Comparison of ENCODE assay signal across 9 cellular contexts in the genomic region with DNA sequence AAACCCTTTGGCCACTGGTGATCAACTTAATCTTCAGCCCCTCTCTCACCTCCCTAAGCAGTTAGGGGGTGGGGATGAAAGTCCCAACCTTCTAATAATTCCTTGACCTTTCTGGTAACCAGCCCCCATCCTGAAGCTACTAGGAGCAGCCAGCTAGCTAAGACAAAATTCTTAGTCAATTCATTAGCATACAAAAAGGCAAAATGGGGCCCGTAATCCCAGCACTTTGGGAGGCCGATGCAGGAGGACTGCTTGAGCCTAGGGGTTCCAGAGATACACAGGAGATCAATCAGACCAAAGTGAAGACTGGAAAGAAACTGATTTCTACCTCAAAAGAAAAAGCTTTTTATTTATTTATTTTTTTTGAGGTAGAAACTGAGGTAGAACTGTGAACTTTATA. TPM values are rescaled to one million over a fixed set of nuclear protein-coding genes. Genes with fewer than 3 reads are reported as not detected.
DNase-seq lines count a peak whose midpoint lies in the region; ATAC-seq, FAIRE-seq and TF ChIP-seq lines count a peak whose summit lies in the region.
"Had no signal": no experiment of that assay in that cellular context is flagged by ENCODE, and none has a peak within 500 bp of the region (broad histone marks: within the 10 kb centered on the region; RNA-seq: fewer than 3 reads in every experiment).

No MANE protein-coding gene starts in this region.

- H3K4me3 ChIP-seq in Loucy (ENCODE audit: low read length, poor library complexity, severe bottlenecking) = peak overlapping the region; percentile 93
- H3K4me3 ChIP-seq in H1 (ENCODE audit: extremely low read depth in 1 of 4, insufficient read depth in 2 of 4, low read depth in 3 of 4, low read length in 4 of 4) = peak overlapping the region in 3 of 4 experiments; percentile 7 to 82 (median 7); a peak in 3 of 8 replicates
- no peak overlapping the region for H3K4me3 ChIP-seq in kidney (ENCODE audit: low read length in 2 of 2)

- H3F3A ChIP-seq in Loucy (ENCODE audit: low read depth) = no peaks in the 10 kb centered on the region; the same call in 1 of the 2 replicates

- H3K27ac ChIP-seq in H1 (ENCODE audit: low read depth, low read length) (0 out of 2 replicates have a peak overlapping the region, but pooled peaks have one; percentile 26), kidney (ENCODE audit: low read depth in 2 of 2, low read length in 2 of 2) (no peak overlapping the region)

- no peak overlapping the region for H2BK15ac ChIP-seq in H1 (ENCODE audit: low read length)

- no peak overlapping the region for H2AK5ac ChIP-seq in H1 (ENCODE audit: low read depth, low read length)

- H3K36me3 Mint-ChIP-seq in neural crest cell (ENCODE audit: low read depth) = peaks cover 5% of the 10 kb centered on the region

- no peaks in the 10 kb centered on the region for H3K9me3 Mint-ChIP-seq in neural crest cell

- H2BK20ac ChIP-seq in H1 (ENCODE audit: low read length) = no peak overlapping the region

- no peak overlapping the region for H3K4ac ChIP-seq in H1 (replicated peaks; ENCODE audit: insufficient read length, low read depth, low read length)

- H3K79me2 ChIP-seq in Loucy (ENCODE audit: insufficient read depth, low read length) (peaks cover 74% of the 10 kb centered on the region), H1 (ENCODE audit: control insufficient read depth in 1 of 2, insufficient read depth in 2 of 2, low read length in 2 of 2) (peaks cover 9 to 71% of the 10 kb centered on the region in 2 experiments; a peak in 3 of 4 replicates)

- no peak overlapping the region for H3K27ac Mint-ChIP-seq in neural crest cell (ENCODE audit: unreplicated experiment)

- H3K9ac ChIP-seq in ES-I3 (ENCODE audit: low read depth, low read length) = peak overlapping the region; percentile 87; the same call in 1 of the 2 replicates
- peak overlapping the region; percentile 99 for H3K9ac ChIP-seq in Loucy (ENCODE audit: low read depth, low read length, poor library complexity, severe bottlenecking)
- H3K9ac ChIP-seq in H1 (replicated peaks in 1 of 4; ENCODE audit: extremely low read depth in 1 of 4, low read depth in 3 of 4, low read length in 3 of 4) = no peak overlapping the region
- no peak overlapping the region for H3K9ac ChIP-seq in kidney (ENCODE audit: low read length in 2 of 2)

- POLR2A ChIA-PET in H1 (lab: Charles Lee; ENCODE audit: partially characterized antibody) = interaction anchor here (1.1 to 1.8 kb wide), 4 partner anchors 11 to 34 kb away, joined by 4 to 7 read pairs (median 6); no protein-coding TSS in a partner anchor

- 37% methylated on average over 2 of the region's 2 CpGs; no CpG with 5 or more reads in 1 of the 2 experiments for WGBS in H1 (ENCODE audit: extremely low coverage in 1 of 2, insufficient coverage in 1 of 2, insufficient read length in 1 of 2, insufficient replicate concordance in 2 of 2, low coverage in 1 of 2, low lambda C conversion rate in 2 of 2, missing lambda C conversion rate in 1 of 2), 2 experiments

- no peak overlapping the region for H4K8ac ChIP-seq in H1 (ENCODE audit: extremely low read depth, insufficient read depth, low read length)

- H3K9me3 ChIP-seq in ES-I3 (ENCODE audit: control insufficient read depth, insufficient read depth, low read length) (no peaks in the 10 kb centered on the region), Loucy (ENCODE audit: insufficient read depth, low read depth, low read length) (no peaks in the 10 kb centered on the region), H1 (ENCODE audit: insufficient read depth in 2 of 2, low read depth in 1 of 2, low read length in 1 of 2) (no peaks in the 10 kb centered on the region), kidney (ENCODE audit: control insufficient read depth in 1 of 2, low read length in 2 of 2) (no peaks in the 10 kb centered on the region)

- ATAC-seq in GM19397 (IDR thresholded peaks at IDR 0.05; ENCODE audit: unreplicated experiment) = no peak

- H3K4me2 ChIP-seq in Loucy (ENCODE audit: low read depth, low read length, poor library complexity, severe bottlenecking) = peak overlapping the region; percentile 92
- peak overlapping the region; percentile 76 to 85; a peak in 3 of 4 replicates for H3K4me2 ChIP-seq in H1 (ENCODE audit: insufficient read depth in 1 of 2, low read depth in 2 of 2, low read length in 2 of 2)

- CTCF ChIA-PET in H1 (lab: Charles Lee; ENCODE audit: partially characterized antibody) = interaction anchor here (1.2 kb wide), 2 partner anchors 23 to 35 kb away, joined by 3 to 5 read pairs; no protein-coding TSS in a partner anchor

- no peak overlapping the region for H3K56ac ChIP-seq in H1 (replicated peaks; ENCODE audit: insufficient read length, low read depth, low read length)

- no peak overlapping the region for H4K91ac ChIP-seq in H1 (replicated peaks; ENCODE audit: insufficient read length, low read length)

- H3K14ac ChIP-seq in H1 (ENCODE audit: insufficient read length) = no peak overlapping the region

- H4K5ac ChIP-seq in H1 (ENCODE audit: insufficient read length, low read depth, low read length) = no peak overlapping the region

- H3K9me2 ChIP-seq in Loucy (replicated peaks; ENCODE audit: low read depth, low read length) = no peaks in the 10 kb centered on the region

- TF ChIP-seq EP300 in H1 (IDR thresholded peaks at IDR 0.05; ENCODE audit: borderline replicate concordance in 1 of 2, low read depth in 2 of 2, low read length in 2 of 2) = 0 out of 3 replicates have a peak, but pooled peaks of 1 of the 2 experiments have one; percentile 30

- no peak overlapping the region for H2BK12ac ChIP-seq in H1 (ENCODE audit: low read depth, low read length)

- no peaks in the 10 kb centered on the region for H3K27me3 ChIP-seq in Loucy (ENCODE audit: insufficient read depth, low read length, poor library complexity, severe bottlenecking)
- no peaks in the 10 kb centered on the region for H3K27me3 ChIP-seq in H1 (replicated peaks in 1 of 4; ENCODE audit: control insufficient read depth in 3 of 4, extremely low read depth in 1 of 4, insufficient read depth in 3 of 4, low read length in 3 of 4)

- H4K20me1 ChIP-seq in Loucy (ENCODE audit: insufficient read depth, low read length, poor library complexity, severe bottlenecking) (peaks cover 64% of the 10 kb centered on the region), H1 (replicated peaks in 1 of 2; ENCODE audit: control insufficient read depth in 1 of 2, insufficient read depth in 2 of 2, low read length in 2 of 2) (peaks cover 0 to 2% of the 10 kb centered on the region in 2 experiments)

- peaks cover 36% of the 10 kb centered on the region for H3K4me1 Mint-ChIP-seq in neural crest cell

- no peak overlapping the region for H3K18ac ChIP-seq in H1 (ENCODE audit: extremely low read depth, low read length)

- TF ChIP-seq POLR2A in H1 (IDR thresholded peaks at IDR 0.05; ENCODE audit: control extremely low read depth in 1 of 2, low read depth in 2 of 2, low read length in 2 of 2) = no peak

- H3K27me3 Mint-ChIP-seq in neural crest cell (ENCODE audit: low read depth) = no peaks in the 10 kb centered on the region

- H3K4me1 ChIP-seq in ES-I3 (ENCODE audit: insufficient read depth, low read length) (peaks cover 33% of the 10 kb centered on the region), Loucy (ENCODE audit: insufficient read depth, low read length, poor library complexity, severe bottlenecking) (peaks cover 60% of the 10 kb centered on the region), H1 (replicated peaks in 1 of 4; ENCODE audit: control insufficient read depth in 3 of 4, insufficient read depth in 4 of 4, low read length in 3 of 4) (peaks cover 5 to 23% (median 9%) of the 10 kb centered on the region in 4 experiments; a peak in 5 of 7 replicates), kidney (ENCODE audit: control insufficient read depth in 1 of 2, insufficient read depth in 1 of 2, low read depth in 1 of 2, low read length in 2 of 2) (peaks cover 3 to 5% of the 10 kb centered on the region in 2 donors)

- H3K23me2 ChIP-seq in H1 (ENCODE audit: low read depth, low read length) = no peaks in the 10 kb centered on the region; the same call in 1 of the 2 replicates

- H3K36me3 ChIP-seq in ES-I3 (ENCODE audit: insufficient read depth, low read length) = no peaks in the 10 kb centered on the region
- no peaks in the 10 kb centered on the region for H3K36me3 ChIP-seq in Loucy (ENCODE audit: insufficient read depth, low read length)
- no peaks in the 10 kb centered on the region; a peak in 1 of 8 replicates for H3K36me3 ChIP-seq in H1 (ENCODE audit: control insufficient read depth in 2 of 4, insufficient read depth in 4 of 4, low read length in 3 of 4)
- H3K36me3 ChIP-seq in kidney (ENCODE audit: control insufficient read depth in 1 of 2, insufficient read depth in 2 of 2, low read length in 2 of 2) = no peaks in the 10 kb centered on the region

- TF ChIP-seq RAD21 in H1 (IDR thresholded peaks at IDR 0.05 in 1 of 2, conservative IDR thresholded peaks at IDR 0.05 in 1 of 2; ENCODE audit: low read depth in 2 of 2, low read length in 2 of 2) = no peak

- H3K4me3 Mint-ChIP-seq in neural crest cell = peak overlapping the region; percentile 77

- H3K23ac ChIP-seq in H1 (ENCODE audit: insufficient read length) = no peak overlapping the region

- H2BK120ac ChIP-seq in H1 (replicated peaks; ENCODE audit: low read depth, low read length) = no peak overlapping the region

- intact Hi-C loops in kidney (cut with DNase I) = no loop called here

- H2AFZ ChIP-seq in Loucy (ENCODE audit: low read length) = no peak overlapping the region
- H2AFZ ChIP-seq in H1 (ENCODE audit: low read length) = no peak overlapping the region

- DNase-seq in H1 (ENCODE audit: low read depth in 1 of 2, low spot score in 2 of 2) (no peak), neural crest cell (ENCODE audit: low read depth, low spot score) (no peak), kidney (no peak)
- no peak for DNase-seq in stimulated activated naive CD4-positive, alpha-beta T cell (lab: John Stamatoyannopoulos, UW)
- DNase-seq: GOT3, NCI-H1417 treated with DMSO at 0.1 percent for 48 hours had no signal

- FAIRE-seq in H1 (lab: Jason Lieb, UNC) (no peak), kidney (lab: Jason Lieb, UNC) (no peak)

- H3K79me1 ChIP-seq in H1 (ENCODE audit: low read depth, low read length) = no peaks in the 10 kb centered on the region

- no peak overlapping the region for H2BK5ac ChIP-seq in H1 (ENCODE audit: low read depth, low read length)

- TF ChIP-seq CTCF in Loucy (conservative IDR thresholded peaks at IDR 0.05; ENCODE audit: low read length) (no peak), H1 (IDR thresholded peaks at IDR 0.05; ENCODE audit: control extremely low read depth in 1 of 3, insufficient read depth in 1 of 3, low read depth in 1 of 3, low read length in 3 of 3) (no peak), neural crest cell (conservative IDR thresholded peaks at IDR 0.05) (no peak), kidney (IDR thresholded peaks at IDR 0.05; ENCODE audit: borderline replicate concordance, extremely low read depth, insufficient read depth) (no peak)

RNA-seq across cellular contexts. Expression of gene ASCC3, which starts 1.8 kb away (rescaled TPM):
- total RNA-seq in H1 (2021; fragmentation: NEBNext Ultra II Directional; extraction: Animal tissue kit (Norgen Biotek cat#: 25700)) = 73.0 and 77.8 TPM in 2 replicates
- 15.5 and 37.5 TPM in 2 replicates for polyA plus RNA-seq in H1 (2011; rRNA removed)
- 27.9 TPM for polyA plus RNA-seq in H1 (2011; cell fraction: cytosol; rRNA removed)
- 25.4 TPM for polyA plus RNA-seq in H1 (2011; cell fraction: nucleus; rRNA removed)
- polyA plus RNA-seq in H1 (2012, experiment 1 of 2) = 34.9 to 48.2 TPM (median 38.3 TPM) in 4 replicates
- 2.0 TPM for polyA plus RNA-seq in H1 (2012, experiment 2 of 2)
- 30.2 TPM for polyA plus RNA-seq in H1 (2013, experiment 1 of 2)
- 28.4 TPM for polyA plus RNA-seq in H1 (2013, experiment 2 of 2)
- polyA minus RNA-seq in H1 (2011; rRNA and poly(A)+ RNA removed) = 95.7 and 133 TPM in 2 replicates
- 50.1 TPM for polyA minus RNA-seq in H1 (2011; cell fraction: cytosol; rRNA and poly(A)+ RNA removed)
- polyA minus RNA-seq in H1 (2011; cell fraction: nucleus; rRNA and poly(A)+ RNA removed) = 148 TPM
- total RNA-seq in neural crest cell = 31.4 and 37.9 TPM in 2 replicates
- 31.7 TPM for total RNA-seq in kidney
- 7.7 TPM for polyA plus RNA-seq in kidney (ENCODE audit: insufficient read depth, low read depth, low replicate concordance)

Comparison
In these comparisons a context has a peak if more than half of its experiments do, and no peak if none do; other contexts are left out.
1. H3K9ac ChIP-seq: peak in ES-I3 (single experiment) and Loucy (single experiment); none in H1 (0 of 4) and kidney (0 of 2).
2. H3K4me3 ChIP-seq: peak in Loucy (single experiment) and H1 (3 of 4); none in kidney (0 of 2).